ENCODE assay signal across 8 cellular contexts in genomic region chr6:10722820-10723651, GRCh38. TPM values are rescaled to one million over a fixed set of nuclear protein-coding genes. Genes with fewer than 3 reads are reported as not detected.
DNase-seq lines count a peak whose midpoint lies in the region; ATAC-seq and TF ChIP-seq lines count a peak whose summit lies in the region.

TMEM14C (plus strand) TSS chr6:10723070; CDS start chr6:10724614, 1,544 bp downstream.

- H3K9me3 Mint-ChIP-seq in activated T-cell treated with anti-CD3 and anti-CD28 coated beads, Interleukin-2, amount 50 U/mL, for 4 hours, result no peaks in the 10 kb centered on the region

- no peaks in the 10 kb centered on the region for H3K27me3 Mint-ChIP-seq in activated T-cell treated with anti-CD3 and anti-CD28 coated beads, Interleukin-2, amount 50 U/mL, for 4 hours (ENCODE audit: low read depth)

- H3K4me3 ChIP-seq in esophagus (ENCODE audit: low read depth in 1 of 2, low read length in 2 of 2), result peak within 1 kb of the TSS; percentile 60 to 71
- H3K4me3 ChIP-seq in muscle layer of colon (ENCODE audit: low read depth in 1 of 2, low read length in 2 of 2), result peak within 1 kb of the TSS; percentile 77 to 93

- 0% methylated on average over 55 to 56 of the region's 56 CpGs for WGBS in esophagus, 2 donors

- H3K36me3 Mint-ChIP-seq in activated T-cell treated with anti-CD3 and anti-CD28 coated beads, Interleukin-2, amount 50 U/mL, for 4 hours (ENCODE audit: insufficient read depth), result peaks cover 13% of the 10 kb centered on the region

- H3K9me3 ChIP-seq in esophagus (ENCODE audit: control insufficient read depth in 2 of 2, insufficient read depth in 1 of 2, low read depth in 1 of 2, low read length in 1 of 2) (no peaks in the 10 kb centered on the region), muscle layer of colon (ENCODE audit: low read length) (no peaks in the 10 kb centered on the region)

- H3K27ac ChIP-seq in esophagus (ENCODE audit: low read depth in 2 of 2, low read length in 1 of 2) (peak within 1 kb of the TSS; percentile 88 to 91), muscle layer of colon (ENCODE audit: low read depth, low read length) (peak within 1 kb of the TSS; percentile 92)

- 0 out of 2 replicates have a peak, but pooled peaks have one; percentile 12 for TF ChIP-seq EP300 in Ishikawa (IDR thresholded peaks at IDR 0.05; ENCODE audit: borderline replicate concordance)

- H3K4me3 Mint-ChIP-seq in activated T-cell treated with anti-CD3 and anti-CD28 coated beads, Interleukin-2, amount 50 U/mL, for 4 hours, result peak within 1 kb of the TSS; percentile 91

- peaks cover 2 to 3% of the 10 kb centered on the region in 2 donors for H3K4me1 ChIP-seq in esophagus (ENCODE audit: control insufficient read depth in 2 of 2, insufficient read depth in 2 of 2, low read length in 1 of 2)
- H3K4me1 ChIP-seq in muscle layer of colon (ENCODE audit: insufficient read depth, low read length), result peaks cover 31% of the 10 kb centered on the region

- peak; percentile 96 for DNase-seq in DMS114 treated with DMSO at 0.1 percent for 48 hours (lab: John Stamatoyannopoulos, UW; ENCODE audit: unreplicated experiment)
- DNase-seq in activated T-cell treated with anti-CD3 and anti-CD28 coated beads, Interleukin-2, amount 50 U/mL, for 4 hours, result peak; percentile 78
- peak; percentile 79 for DNase-seq in stimulated activated CD8-positive, alpha-beta memory T cell treated with anti-CD3 and anti-CD28 coated beads, Interleukin-7, amount 100 ng/mL, for 24 hours (ENCODE audit: low read depth)

- H3K9ac ChIP-seq in muscle layer of colon (ENCODE audit: low read length), result peak within 1 kb of the TSS; percentile 73

- TF ChIP-seq RAD21 in Ishikawa (IDR thresholded peaks at IDR 0.05; ENCODE audit: low read depth), result peak; percentile 19; the same call in 1 of the 2 replicates

- H3K36me3 ChIP-seq in esophagus (ENCODE audit: control insufficient read depth in 2 of 2, insufficient read depth in 2 of 2, low read length in 1 of 2) (peaks cover 0 to 3% of the 10 kb centered on the region in 2 donors), muscle layer of colon (ENCODE audit: insufficient read depth, low read length) (peaks cover 13% of the 10 kb centered on the region)

- ATAC-seq in GM21576 (IDR thresholded peaks at IDR 0.05; ENCODE audit: unreplicated experiment), result peak; percentile 96
- ATAC-seq in activated T-cell treated with anti-CD3 and anti-CD28 coated beads, Interleukin-2, amount 50 U/mL, for 4 hours, result peak; percentile 92 to 96

- H3K4me1 Mint-ChIP-seq in activated T-cell treated with anti-CD3 and anti-CD28 coated beads, Interleukin-2, amount 50 U/mL, for 4 hours (ENCODE audit: low read depth), result peaks cover 43% of the 10 kb centered on the region

- no peaks in the 10 kb centered on the region for H3K27me3 ChIP-seq in esophagus (ENCODE audit: control insufficient read depth in 1 of 2, insufficient read depth in 2 of 2, low read length in 2 of 2)
- H3K27me3 ChIP-seq in muscle layer of colon (ENCODE audit: control insufficient read depth in 1 of 2, insufficient read depth in 2 of 2, low read length in 2 of 2), result no peaks in the 10 kb centered on the region

TF ChIP-seq in Ishikawa, 13 proteins besides CTCF, POLR2A, EP300 and RAD21 (continues in another document):
- no peak for TF ChIP-seq FOXM1 (IDR thresholded peaks at IDR 0.05; ENCODE audit: borderline replicate concordance, low read depth)
- 0 out of 2 replicates have a peak, but pooled peaks have one; percentile 29 for TF ChIP-seq ZBTB7A (IDR thresholded peaks at IDR 0.05; ENCODE audit: low read depth)
- TF ChIP-seq CEBPB (IDR thresholded peaks at IDR 0.05), result peak; percentile 83
- no peak for TF ChIP-seq NFIC (IDR thresholded peaks at IDR 0.05)
- TF ChIP-seq TAF1 (IDR thresholded peaks at IDR 0.05; ENCODE audit: low read depth), result peak; percentile 89
- peak; percentile 26; the same call in 1 of the 2 replicates for TF ChIP-seq YY1 (IDR thresholded peaks at IDR 0.05; ENCODE audit: low read depth)
- no peak; the same call in 1 of the 2 replicates for TF ChIP-seq CREB1 (IDR thresholded peaks at IDR 0.05; ENCODE audit: low read depth)
- TF ChIP-seq TEAD4 (IDR thresholded peaks at IDR 0.05), result peak; percentile 34; the same call in 1 of the 2 replicates
- peak; percentile 89 for TF ChIP-seq USF1 (IDR thresholded peaks at IDR 0.05)
- no peak for TF ChIP-seq REST (IDR thresholded peaks at IDR 0.05; ENCODE audit: low read depth)

TF ChIP-seq in PFSK-1, 5 proteins besides CTCF, POLR2A, EP300 and RAD21:
- TF ChIP-seq POLR2AphosphoS5 (IDR thresholded peaks at IDR 0.05; ENCODE audit: low read depth, low read length) (peak; percentile 95), FOXP2 (optimal IDR thresholded peaks at IDR 0.05; ENCODE audit: borderline replicate concordance, extremely low read depth, extremely low read length, insufficient read depth) (peak; percentile 98), REST (IDR thresholded peaks at IDR 0.05; ENCODE audit: insufficient read depth in 1 of 2, low read depth in 2 of 2, low read length in 2 of 2) (peak; percentile 54 to 73; a peak in 2 of 4 replicates), TAF1 (IDR thresholded peaks at IDR 0.05; ENCODE audit: borderline replicate concordance, insufficient read depth, low read length) (peak; percentile 86; the same call in 1 of the 2 replicates), SIN3A (IDR thresholded peaks at IDR 0.05; ENCODE audit: borderline replicate concordance, insufficient read depth, low read length) (no peak; the same call in 1 of the 2 replicates)
TF ChIP-seq in PFSK-1: peak in this region for 4.

RNA-seq across cellular contexts. Expression of gene TMEM14C, which starts in this region (rescaled TPM):
- 124 TPM for polyA plus RNA-seq in PFSK-1 (2012; ENCODE audit: insufficient read length, low read depth)
- total RNA-seq in activated T-cell treated with anti-CD3 and anti-CD28 coated beads, Interleukin-2, amount 50 U/mL, for 4 hours, result 10 to 100 TPM; 35.4 to 47.2 (median 38.3) TPM
- 10 to 100 TPM; 82.7 to 84.9 TPM for polyA plus RNA-seq in esophagus

Comparison
In these comparisons a context has a peak if more than half of its experiments do, and no peak if none do; other contexts are left out.
1. Peak in every context shown above with its lines: DNase-seq, ATAC-seq, H3K4me3 ChIP-seq and H3K27ac ChIP-seq.